ENCODE assay signal across 1 cellular context in the genomic region with DNA sequence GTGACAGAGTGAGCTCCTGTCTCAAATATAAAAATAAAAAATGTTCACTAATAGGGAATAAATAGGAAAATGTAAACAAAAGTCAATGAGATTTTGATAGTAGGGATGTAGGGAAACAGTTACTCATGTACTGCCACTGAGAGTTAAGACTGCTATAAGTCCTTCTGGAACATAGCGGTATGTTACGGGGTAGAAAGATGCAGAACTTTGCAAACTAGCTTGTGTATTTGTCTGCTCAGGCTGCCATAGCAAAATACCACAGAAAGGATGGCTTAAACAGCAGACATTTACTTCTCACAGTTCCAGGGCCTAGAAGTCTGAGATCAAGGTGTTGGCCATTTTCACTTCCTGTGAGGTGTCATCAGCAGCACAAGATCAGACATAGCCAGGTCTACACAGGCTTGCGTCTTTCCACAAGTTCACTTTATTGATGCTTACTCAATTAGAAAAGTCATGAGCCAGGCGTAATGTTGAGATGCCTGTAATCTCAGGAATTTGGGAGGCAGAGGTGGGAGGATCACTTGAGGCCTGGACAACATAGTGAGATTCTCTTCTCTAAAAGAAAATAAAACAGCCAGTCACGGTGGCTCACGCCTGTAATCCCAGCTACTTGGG.
TF ChIP-seq lines count a peak whose summit lies in the region.

No MANE protein-coding gene starts in this region.

TF ChIP-seq in HepG2, 621 proteins besides CTCF, POLR2A, EP300 and RAD21:
- TF ChIP-seq, protein P1, sequence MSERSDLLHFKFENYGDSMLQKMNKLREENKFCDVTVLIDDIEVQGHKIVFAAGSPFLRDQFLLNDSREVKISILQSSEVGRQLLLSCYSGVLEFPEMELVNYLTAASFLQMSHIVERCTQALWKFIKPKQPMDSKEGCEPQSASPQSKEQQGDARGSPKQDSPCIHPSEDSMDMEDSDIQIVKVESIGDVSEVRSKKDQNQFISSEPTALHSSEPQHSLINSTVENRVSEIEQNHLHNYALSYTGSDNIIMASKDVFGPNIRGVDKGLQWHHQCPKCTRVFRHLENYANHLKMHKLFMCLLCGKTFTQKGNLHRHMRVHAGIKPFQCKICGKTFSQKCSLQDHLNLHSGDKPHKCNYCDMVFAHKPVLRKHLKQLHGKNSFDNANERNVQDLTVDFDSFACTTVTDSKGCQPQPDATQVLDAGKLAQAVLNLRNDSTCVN (CRISPR knock-in tag; IDR thresholded peaks at IDR 0.05; ENCODE audit: borderline replicate concordance): no peak
- TF ChIP-seq, protein P2, sequence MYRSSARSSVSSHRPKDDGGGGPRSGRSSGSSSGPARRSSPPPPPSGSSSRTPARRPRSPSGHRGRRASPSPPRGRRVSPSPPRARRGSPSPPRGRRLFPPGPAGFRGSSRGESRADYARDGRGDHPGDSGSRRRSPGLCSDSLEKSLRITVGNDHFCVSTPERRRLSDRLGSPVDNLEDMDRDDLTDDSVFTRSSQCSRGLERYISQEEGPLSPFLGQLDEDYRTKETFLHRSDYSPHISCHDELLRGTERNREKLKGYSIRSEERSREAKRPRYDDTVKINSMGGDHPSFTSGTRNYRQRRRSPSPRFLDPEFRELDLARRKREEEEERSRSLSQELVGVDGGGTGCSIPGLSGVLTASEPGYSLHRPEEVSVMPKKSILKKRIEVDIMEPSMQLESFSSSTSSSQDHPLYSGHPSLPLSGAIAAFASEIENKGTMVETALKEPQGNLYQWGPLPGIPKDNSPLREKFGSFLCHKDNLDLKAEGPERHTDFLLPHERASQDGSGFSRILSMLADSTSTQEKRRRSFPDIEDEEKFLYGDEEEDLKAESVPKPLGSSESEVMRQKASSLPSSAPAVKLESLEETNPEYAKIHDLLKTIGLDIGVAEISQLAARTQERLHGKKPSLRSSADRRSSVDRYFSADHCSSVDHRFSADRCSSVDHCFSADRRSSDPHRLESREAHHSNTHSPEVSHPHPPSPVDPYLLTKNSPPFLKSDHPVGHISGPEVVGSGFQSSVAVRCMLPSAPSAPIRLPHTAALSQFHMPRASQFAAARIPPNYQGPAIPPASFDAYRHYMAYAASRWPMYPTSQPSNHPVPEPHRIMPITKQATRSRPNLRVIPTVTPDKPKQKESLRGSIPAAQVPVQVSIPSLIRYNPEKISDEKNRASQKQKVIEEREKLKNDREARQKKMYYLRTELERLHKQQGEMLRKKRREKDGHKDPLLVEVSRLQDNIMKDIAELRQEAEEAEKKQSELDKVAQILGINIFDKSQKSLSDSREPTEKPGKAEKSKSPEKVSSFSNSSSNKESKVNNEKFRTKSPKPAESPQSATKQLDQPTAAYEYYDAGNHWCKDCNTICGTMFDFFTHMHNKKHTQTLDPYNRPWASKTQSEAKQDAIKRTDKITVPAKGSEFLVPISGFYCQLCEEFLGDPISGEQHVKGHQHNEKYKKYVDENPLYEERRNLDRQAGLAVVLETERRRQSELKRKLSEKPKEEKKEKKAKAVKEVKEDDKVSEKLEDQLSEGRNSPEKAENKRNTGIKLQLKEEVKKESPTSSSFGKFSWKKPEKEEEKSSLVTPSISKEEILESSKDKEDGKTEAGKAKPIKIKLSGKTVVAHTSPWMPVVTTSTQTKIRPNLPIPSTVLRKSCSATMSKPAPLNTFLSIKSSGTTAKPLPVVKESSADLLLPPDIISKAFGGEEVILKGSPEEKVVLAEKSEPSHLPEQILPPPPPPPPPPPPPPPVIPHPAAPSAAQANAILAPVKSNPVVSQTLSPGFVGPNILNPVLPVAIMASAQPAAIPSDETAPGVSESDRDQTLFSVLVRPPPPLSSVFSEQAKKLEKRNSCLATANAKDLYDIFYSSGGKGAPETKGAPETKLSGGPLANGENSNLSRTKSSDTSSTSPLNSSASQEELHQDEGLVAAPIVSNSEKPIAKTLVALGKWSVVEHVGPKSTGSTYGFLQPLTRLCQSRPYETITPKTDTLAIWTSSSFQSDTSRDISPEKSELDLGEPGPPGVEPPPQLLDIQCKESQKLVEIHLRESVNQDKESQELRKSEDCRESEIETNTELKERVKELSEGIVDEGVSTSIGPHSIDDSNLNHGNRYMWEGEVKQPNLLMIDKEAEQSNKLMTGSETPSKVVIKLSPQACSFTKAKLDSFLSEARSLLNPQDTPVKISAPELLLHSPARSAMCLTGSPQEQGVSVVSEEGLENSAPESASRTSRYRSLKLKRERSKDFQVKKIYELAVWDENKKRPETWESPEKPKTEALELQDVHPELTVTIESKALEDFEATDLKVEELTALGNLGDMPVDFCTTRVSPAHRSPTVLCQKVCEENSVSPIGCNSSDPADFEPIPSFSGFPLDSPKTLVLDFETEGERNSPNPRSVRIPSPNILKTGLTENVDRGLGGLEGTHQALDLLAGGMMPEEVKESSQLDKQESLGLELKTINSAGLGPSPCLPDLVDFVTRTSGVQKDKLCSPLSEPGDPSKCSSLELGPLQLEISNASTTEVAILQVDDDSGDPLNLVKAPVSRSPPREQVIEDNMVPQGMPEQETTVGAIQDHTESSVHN (CRISPR knock-in tag; IDR thresholded peaks at IDR 0.05): no peak
- TF ChIP-seq ZNF121 (CRISPR knock-in tag; IDR thresholded peaks at IDR 0.05) (peak; percentile 48; the same call in 1 of the 2 replicates), CENPT (CRISPR knock-in tag; IDR thresholded peaks at IDR 0.05; ENCODE audit: low read depth) (no peak), KDM5A (IDR thresholded peaks at IDR 0.05; ENCODE audit: borderline replicate concordance, low read length) (no peak)
- TF ChIP-seq, protein P3, sequence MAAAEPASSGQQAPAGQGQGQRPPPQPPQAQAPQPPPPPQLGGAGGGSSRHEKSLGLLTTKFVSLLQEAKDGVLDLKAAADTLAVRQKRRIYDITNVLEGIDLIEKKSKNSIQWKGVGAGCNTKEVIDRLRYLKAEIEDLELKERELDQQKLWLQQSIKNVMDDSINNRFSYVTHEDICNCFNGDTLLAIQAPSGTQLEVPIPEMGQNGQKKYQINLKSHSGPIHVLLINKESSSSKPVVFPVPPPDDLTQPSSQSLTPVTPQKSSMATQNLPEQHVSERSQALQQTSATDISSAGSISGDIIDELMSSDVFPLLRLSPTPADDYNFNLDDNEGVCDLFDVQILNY (CRISPR knock-in tag; conservative IDR thresholded peaks at IDR 0.05): no peak
TF ChIP-seq in HepG2: peak in this region for 1.
